In genomic region chr20:14889503-14890125, GRCh38 we compare ENCODE assay signal across 20 cellular contexts.
"Had no signal": no experiment of that assay in that cellular context is flagged by ENCODE, and none has a peak within 500 bp of the region (broad histone marks: within the 10 kb centered on the region; RNA-seq: fewer than 3 reads in every experiment).

No MANE protein-coding gene starts in this region.

- ATAC-seq: esophagus mucosa; foreskin keratinocyte; left cardiac atrium; lower lobe of right lung; naive thymus-derived CD4-positive, alpha-beta T cell; right cardiac atrium had no signal

- H3K4me3 Mint-ChIP-seq: immature natural killer cell; memory B cell; naive thymus-derived CD4-positive, alpha-beta T cell; neural crest cell had no signal

- H3K27ac Mint-ChIP-seq: immature natural killer cell; memory B cell; naive thymus-derived CD4-positive, alpha-beta T cell; progenitor cell of endocrine pancreas had no signal

- H3K36me3 Mint-ChIP-seq: immature natural killer cell; memory B cell; naive thymus-derived CD4-positive, alpha-beta T cell had no signal

- H3K4me1 ChIP-seq: left ventricle myocardium inferior, lower lobe of right lung, vagina had no signal

- H3K4me1 Mint-ChIP-seq: immature natural killer cell; memory B cell; naive thymus-derived CD4-positive, alpha-beta T cell; neural crest cell had no signal

- H3K27me3 ChIP-seq: foreskin keratinocyte, ovary, vagina had no signal

- H3K36me3 ChIP-seq: left ventricle myocardium inferior, lower lobe of right lung, ovary, vagina had no signal

- H3K4me3 ChIP-seq: left ventricle myocardium inferior, lower lobe of right lung, ovary, vagina had no signal

- H3K9me3 ChIP-seq: left ventricle myocardium inferior, lower lobe of right lung, ovary, vagina had no signal

- H3K27me3 Mint-ChIP-seq: naive thymus-derived CD4-positive, alpha-beta T cell; progenitor cell of endocrine pancreas had no signal

- H3K27ac ChIP-seq: foreskin keratinocyte, left ventricle myocardium inferior, lower lobe of right lung, ovary, vagina had no signal

- DNase-seq: effector memory CD4-positive, alpha-beta T cell; foreskin keratinocyte; immature natural killer cell; kidney; left cardiac atrium; left ventricle myocardium inferior; lower lobe of right lung; naive thymus-derived CD4-positive, alpha-beta T cell; nucleus accumbens; ovary; right cardiac atrium; small intestine; stimulated activated CD4-positive, alpha-beta T cell treated with anti-CD3 and anti-CD28 coated beads, Interleukin-12 subunit alpha, Interleukin-12 subunit beta, amount 100 ng/mL, for 4 hours; stimulated activated naive CD4-positive, alpha-beta T cell; trophoblast cell had no signal
